In genomic region chr3:119395923-119396358, GRCh38 we compare ENCODE assay signal across 10 cellular contexts.
DNase-seq lines count a peak whose midpoint lies in the region; ATAC-seq and TF ChIP-seq lines count a peak whose summit lies in the region.
"Had no signal": no experiment of that assay in that cellular context is flagged by ENCODE, and none has a peak within 500 bp of the region (broad histone marks: within the 10 kb centered on the region; RNA-seq: fewer than 3 reads in every experiment).

No MANE protein-coding gene starts in this region.

- ATAC-seq in GM18498 (IDR thresholded peaks at IDR 0.05; ENCODE audit: unreplicated experiment) (peak; percentile 73), GM19452 (IDR thresholded peaks at IDR 0.05; ENCODE audit: unreplicated experiment) (peak; percentile 65), HG02885 (IDR thresholded peaks at IDR 0.05; ENCODE audit: poor library complexity, unreplicated experiment) (peak; percentile 86), upper lobe of right lung (no peak)

- no peaks in the 10 kb centered on the region for H3K27me3 ChIP-seq in upper lobe of right lung
- H3K27me3 ChIP-seq: vagina had no signal

- DNase-seq in Jurkat, Clone E6-1 (ENCODE audit: low read depth, low spot score), result peak; percentile 15
- DNase-seq in posterior cingulate gyrus, result no peak
- no peak for DNase-seq in nucleus accumbens (lab: John Stamatoyannopoulos, UW)
- DNase-seq in HUDEP-2 (lab: John Stamatoyannopoulos, UW; ENCODE audit: unreplicated experiment in 76 of 76), result no peak
- no peak for DNase-seq in upper lobe of right lung
- DNase-seq: NCI-H524 treated with DMSO at 0.1 percent for 48 hours had no signal

- intact Hi-C loops in posterior cingulate gyrus (cut with DNase I) (no loop called here), upper lobe of right lung (cut with DNase I) (no loop called here)

- no peaks in the 10 kb centered on the region for H3K4me1 ChIP-seq in upper lobe of right lung
- H3K4me1 ChIP-seq: vagina had no signal

- H3K9me3 ChIP-seq in upper lobe of right lung, result no peaks in the 10 kb centered on the region
- H3K9me3 ChIP-seq: vagina had no signal

- TF ChIP-seq CTCF in upper lobe of right lung (IDR thresholded peaks at IDR 0.05), result no peak

- H3K27ac ChIP-seq in upper lobe of right lung, result no peak overlapping the region
- H3K27ac ChIP-seq: vagina had no signal

- no peak overlapping the region for H3K4me3 ChIP-seq in Jurkat, Clone E6-1 (ENCODE audit: low read length)
- H3K4me3 ChIP-seq in upper lobe of right lung, result no peak overlapping the region
- H3K4me3 ChIP-seq: vagina had no signal

- H3K36me3 ChIP-seq in upper lobe of right lung, result peaks cover 95% of the 10 kb centered on the region
